In genomic region chr2:85324639-85325465, GRCh38 we compare ENCODE assay signal across 1 cellular context.
TF ChIP-seq lines count a peak whose summit lies in the region.

No MANE protein-coding gene starts in this region.

TF ChIP-seq in HepG2, 621 proteins besides CTCF, POLR2A, EP300 and RAD21 (continued from another document and continues in another):
- TF ChIP-seq, protein P1, sequence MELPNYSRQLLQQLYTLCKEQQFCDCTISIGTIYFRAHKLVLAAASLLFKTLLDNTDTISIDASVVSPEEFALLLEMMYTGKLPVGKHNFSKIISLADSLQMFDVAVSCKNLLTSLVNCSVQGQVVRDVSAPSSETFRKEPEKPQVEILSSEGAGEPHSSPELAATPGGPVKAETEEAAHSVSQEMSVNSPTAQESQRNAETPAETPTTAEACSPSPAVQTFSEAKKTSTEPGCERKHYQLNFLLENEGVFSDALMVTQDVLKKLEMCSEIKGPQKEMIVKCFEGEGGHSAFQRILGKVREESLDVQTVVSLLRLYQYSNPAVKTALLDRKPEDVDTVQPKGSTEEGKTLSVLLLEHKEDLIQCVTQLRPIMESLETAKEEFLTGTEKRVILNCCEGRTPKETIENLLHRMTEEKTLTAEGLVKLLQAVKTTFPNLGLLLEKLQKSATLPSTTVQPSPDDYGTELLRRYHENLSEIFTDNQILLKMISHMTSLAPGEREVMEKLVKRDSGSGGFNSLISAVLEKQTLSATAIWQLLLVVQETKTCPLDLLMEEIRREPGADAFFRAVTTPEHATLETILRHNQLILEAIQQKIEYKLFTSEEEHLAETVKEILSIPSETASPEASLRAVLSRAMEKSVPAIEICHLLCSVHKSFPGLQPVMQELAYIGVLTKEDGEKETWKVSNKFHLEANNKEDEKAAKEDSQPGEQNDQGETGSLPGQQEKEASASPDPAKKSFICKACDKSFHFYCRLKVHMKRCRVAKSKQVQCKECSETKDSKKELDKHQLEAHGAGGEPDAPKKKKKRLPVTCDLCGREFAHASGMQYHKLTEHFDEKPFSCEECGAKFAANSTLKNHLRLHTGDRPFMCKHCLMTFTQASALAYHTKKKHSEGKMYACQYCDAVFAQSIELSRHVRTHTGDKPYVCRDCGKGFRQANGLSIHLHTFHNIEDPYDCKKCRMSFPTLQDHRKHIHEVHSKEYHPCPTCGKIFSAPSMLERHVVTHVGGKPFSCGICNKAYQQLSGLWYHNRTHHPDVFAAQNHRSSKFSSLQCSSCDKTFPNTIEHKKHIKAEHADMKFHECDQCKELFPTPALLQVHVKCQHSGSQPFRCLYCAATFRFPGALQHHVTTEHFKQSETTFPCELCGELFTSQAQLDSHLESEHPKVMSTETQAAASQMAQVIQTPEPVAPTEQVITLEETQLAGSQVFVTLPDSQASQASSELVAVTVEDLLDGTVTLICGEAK (IDR thresholded peaks at IDR 0.05) = no peak
- TF ChIP-seq, protein P1 (CRISPR knock-in tag; IDR thresholded peaks at IDR 0.05) = no peak; the same call in 1 of the 2 replicates
- TF ChIP-seq ZNF552 (CRISPR knock-in tag; IDR thresholded peaks at IDR 0.05; ENCODE audit: borderline replicate concordance) (0 out of 2 replicates have a peak, but pooled peaks have one; percentile 26), TCF7L2 (IDR thresholded peaks at IDR 0.05; ENCODE audit: low read depth, low read length) (peak; percentile 77), RERE (CRISPR knock-in tag; IDR thresholded peaks at IDR 0.05; ENCODE audit: low read depth) (peak; percentile 88), ZBTB21 (CRISPR knock-in tag; IDR thresholded peaks at IDR 0.05) (peak; percentile 70; the same call in 1 of the 2 replicates), ZNF350 (CRISPR knock-in tag; IDR thresholded peaks at IDR 0.05; ENCODE audit: borderline replicate concordance, low read depth) (peak; percentile 43; the same call in 1 of the 2 replicates), SOX6 (IDR thresholded peaks at IDR 0.05) (no peak), SOX6 (CRISPR knock-in tag; IDR thresholded peaks at IDR 0.05) (peak; percentile 99), ATF7-NPFF (CRISPR knock-in tag; IDR thresholded peaks at IDR 0.05; ENCODE audit: low read depth) (peak; percentile 46; the same call in 1 of the 2 replicates), ZNF414 (CRISPR knock-in tag; IDR thresholded peaks at IDR 0.05) (peak; percentile 85; the same call in 1 of the 2 replicates), PAX8 (CRISPR knock-in tag; IDR thresholded peaks at IDR 0.05; ENCODE audit: borderline replicate concordance) (no peak), RXRA (CRISPR knock-in tag; IDR thresholded peaks at IDR 0.05) (peak; percentile 83; the same call in 1 of the 2 replicates), POLR2AphosphoS5 (IDR thresholded peaks at IDR 0.05; ENCODE audit: low read depth, low read length) (peak; percentile 66), ZNF839 (CRISPR knock-in tag; IDR thresholded peaks at IDR 0.05; ENCODE audit: borderline replicate concordance) (no peak), KMT2B (CRISPR knock-in tag; IDR thresholded peaks at IDR 0.05) (0 out of 2 replicates have a peak, but pooled peaks have one; percentile 14), MLLT10 (CRISPR knock-in tag; IDR thresholded peaks at IDR 0.05) (no peak), RBM22 (optimal IDR thresholded peaks at IDR 0.05; ENCODE audit: low read length) (peak; percentile 42), MXD4 (CRISPR knock-in tag; IDR thresholded peaks at IDR 0.05) (peak; percentile 65), ZKSCAN8 (CRISPR knock-in tag; IDR thresholded peaks at IDR 0.05; ENCODE audit: borderline replicate concordance) (peak; percentile 92; the same call in 1 of the 2 replicates), ZNF616 (CRISPR knock-in tag; IDR thresholded peaks at IDR 0.05; ENCODE audit: low read depth) (no peak), TFDP2 (CRISPR knock-in tag; IDR thresholded peaks at IDR 0.05) (no peak), ZNF546 (CRISPR knock-in tag; conservative IDR thresholded peaks at IDR 0.05) (no peak), HDAC1 (CRISPR knock-in tag; IDR thresholded peaks at IDR 0.05) (peak; percentile 89; the same call in 1 of the 2 replicates), ZNF614 (CRISPR knock-in tag; IDR thresholded peaks at IDR 0.05; ENCODE audit: borderline replicate concordance) (peak; percentile 92), ATF5 (CRISPR knock-in tag; IDR thresholded peaks at IDR 0.05; ENCODE audit: low read depth) (no peak), RCOR2 (CRISPR knock-in tag; IDR thresholded peaks at IDR 0.05) (peak; percentile 75), ZNF577 (CRISPR knock-in tag; IDR thresholded peaks at IDR 0.05; ENCODE audit: borderline replicate concordance, low read depth) (no peak), BRD4 (CRISPR knock-in tag; IDR thresholded peaks at IDR 0.05) (0 out of 2 replicates have a peak, but pooled peaks have one; percentile 73), SP4 (CRISPR knock-in tag; IDR thresholded peaks at IDR 0.05) (no peak), SMARCC2 (IDR thresholded peaks at IDR 0.05) (0 out of 2 replicates have a peak, but pooled peaks have one; percentile 21), ZNF841 (CRISPR knock-in tag; IDR thresholded peaks at IDR 0.05; ENCODE audit: borderline replicate concordance) (no peak), ZNF232 (CRISPR knock-in tag; IDR thresholded peaks at IDR 0.05; ENCODE audit: borderline replicate concordance) (peak; percentile 76; the same call in 1 of the 2 replicates)
- TF ChIP-seq, protein P2, sequence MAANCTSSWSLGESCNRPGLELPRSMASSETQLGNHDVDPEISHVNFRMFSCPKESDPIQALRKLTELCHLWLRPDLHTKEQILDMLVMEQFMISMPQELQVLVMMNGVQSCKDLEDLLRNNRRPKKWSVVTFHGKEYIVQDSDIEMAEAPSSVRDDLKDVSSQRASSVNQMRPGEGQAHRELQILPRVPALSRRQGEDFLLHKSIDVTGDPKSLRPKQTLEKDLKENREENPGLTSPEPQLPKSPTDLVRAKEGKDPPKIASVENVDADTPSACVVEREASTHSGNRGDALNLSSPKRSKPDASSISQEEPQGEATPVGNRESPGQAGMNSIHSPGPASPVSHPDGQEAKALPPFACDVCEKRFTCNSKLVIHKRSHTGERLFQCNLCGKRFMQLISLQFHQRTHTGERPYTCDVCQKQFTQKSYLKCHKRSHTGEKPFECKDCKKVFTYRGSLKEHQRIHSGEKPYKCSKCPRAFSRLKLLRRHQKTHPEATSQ (CRISPR knock-in tag; IDR thresholded peaks at IDR 0.05; ENCODE audit: borderline replicate concordance) = peak; percentile 68; the same call in 1 of the 2 replicates
- TF ChIP-seq, protein P3, sequence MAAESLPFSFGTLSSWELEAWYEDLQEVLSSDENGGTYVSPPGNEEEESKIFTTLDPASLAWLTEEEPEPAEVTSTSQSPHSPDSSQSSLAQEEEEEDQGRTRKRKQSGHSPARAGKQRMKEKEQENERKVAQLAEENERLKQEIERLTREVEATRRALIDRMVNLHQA (CRISPR knock-in tag; IDR thresholded peaks at IDR 0.05) = no peak
- TF ChIP-seq, protein P4, sequence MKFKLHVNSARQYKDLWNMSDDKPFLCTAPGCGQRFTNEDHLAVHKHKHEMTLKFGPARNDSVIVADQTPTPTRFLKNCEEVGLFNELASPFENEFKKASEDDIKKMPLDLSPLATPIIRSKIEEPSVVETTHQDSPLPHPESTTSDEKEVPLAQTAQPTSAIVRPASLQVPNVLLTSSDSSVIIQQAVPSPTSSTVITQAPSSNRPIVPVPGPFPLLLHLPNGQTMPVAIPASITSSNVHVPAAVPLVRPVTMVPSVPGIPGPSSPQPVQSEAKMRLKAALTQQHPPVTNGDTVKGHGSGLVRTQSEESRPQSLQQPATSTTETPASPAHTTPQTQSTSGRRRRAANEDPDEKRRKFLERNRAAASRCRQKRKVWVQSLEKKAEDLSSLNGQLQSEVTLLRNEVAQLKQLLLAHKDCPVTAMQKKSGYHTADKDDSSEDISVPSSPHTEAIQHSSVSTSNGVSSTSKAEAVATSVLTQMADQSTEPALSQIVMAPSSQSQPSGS (CRISPR knock-in tag; IDR thresholded peaks at IDR 0.05) = peak; percentile 87
- TF ChIP-seq, protein P5, sequence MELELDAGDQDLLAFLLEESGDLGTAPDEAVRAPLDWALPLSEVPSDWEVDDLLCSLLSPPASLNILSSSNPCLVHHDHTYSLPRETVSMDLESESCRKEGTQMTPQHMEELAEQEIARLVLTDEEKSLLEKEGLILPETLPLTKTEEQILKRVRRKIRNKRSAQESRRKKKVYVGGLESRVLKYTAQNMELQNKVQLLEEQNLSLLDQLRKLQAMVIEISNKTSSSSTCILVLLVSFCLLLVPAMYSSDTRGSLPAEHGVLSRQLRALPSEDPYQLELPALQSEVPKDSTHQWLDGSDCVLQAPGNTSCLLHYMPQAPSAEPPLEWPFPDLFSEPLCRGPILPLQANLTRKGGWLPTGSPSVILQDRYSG (CRISPR knock-in tag; IDR thresholded peaks at IDR 0.05) = 0 out of 2 replicates have a peak, but pooled peaks have one; percentile 13
